In the genomic region with DNA sequence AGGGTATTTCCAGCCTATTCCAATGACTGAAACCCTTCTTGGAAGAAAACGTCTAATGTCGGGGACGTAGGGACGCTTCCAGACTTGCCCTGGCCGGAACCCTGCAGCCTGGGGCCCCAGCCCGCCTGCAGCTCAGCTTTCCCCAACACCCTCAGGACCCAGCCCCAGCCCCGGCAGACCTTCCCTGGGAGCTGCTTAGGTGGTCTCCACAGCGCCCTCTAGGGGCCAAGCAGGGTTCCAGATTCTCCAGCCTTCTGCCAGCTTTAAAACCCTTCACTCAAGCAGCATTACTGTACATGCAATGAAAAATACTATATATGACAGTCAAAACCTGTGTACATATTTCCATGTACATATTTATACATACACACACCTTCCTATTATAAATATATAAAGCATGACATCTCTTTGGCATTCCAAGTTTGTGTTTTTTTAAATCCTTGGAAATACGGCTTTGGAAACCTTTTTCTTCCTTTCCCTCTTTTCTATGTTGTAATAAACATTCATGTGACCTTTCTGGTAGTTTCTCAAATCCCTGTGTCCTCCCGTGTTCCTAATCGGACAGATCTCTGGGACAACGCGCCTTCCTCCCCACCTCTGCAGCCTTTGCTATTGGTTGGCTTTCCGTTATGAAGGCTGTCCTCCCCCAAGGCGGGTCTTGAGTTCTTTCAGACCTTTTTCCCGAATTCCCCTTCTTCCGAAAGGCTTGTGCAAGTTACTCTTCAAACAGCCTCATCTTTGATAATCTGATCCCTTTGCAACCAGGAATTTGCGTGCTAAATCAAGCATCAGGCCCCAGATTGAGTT, we compare ENCODE assay signal across 9 cellular contexts.
DNase-seq lines count a peak whose midpoint lies in the region; ATAC-seq and TF ChIP-seq lines count a peak whose summit lies in the region.
"Had no signal": no experiment of that assay in that cellular context is flagged by ENCODE, and none has a peak within 500 bp of the region (broad histone marks: within the 10 kb centered on the region; RNA-seq: fewer than 3 reads in every experiment).

No MANE protein-coding gene starts in this region.

- H2AK5ac ChIP-seq in trophoblast cell (ENCODE audit: low read length) = no peak overlapping the region

- H3K9me3 ChIP-seq in trophoblast cell (ENCODE audit: insufficient read depth, low read depth, low read length) = peaks cover 2% of the 10 kb centered on the region
- H3K9me3 ChIP-seq in uterus = no peaks in the 10 kb centered on the region

- ATAC-seq in foreskin keratinocyte (peak; percentile 62), GM21717 (IDR thresholded peaks at IDR 0.05; ENCODE audit: unreplicated experiment) (no peak)

- no peak overlapping the region for H2BK120ac ChIP-seq in trophoblast cell (ENCODE audit: insufficient read depth, low read length, poor library complexity)

- no peak overlapping the region for H3K4ac ChIP-seq in trophoblast cell (ENCODE audit: low read depth, low read length)

- no peak overlapping the region for H4K91ac ChIP-seq in trophoblast cell (ENCODE audit: low read depth, low read length)

- WGBS in trophoblast cell (ENCODE audit: extremely low coverage, insufficient coverage, insufficient read length) = no CpG with 5 or more reads among the region's 18 CpGs

- H4K8ac ChIP-seq in trophoblast cell (ENCODE audit: low read depth, low read length) = no peak overlapping the region

- H3K79me1 ChIP-seq in trophoblast cell (ENCODE audit: low read length) = no peaks in the 10 kb centered on the region

- no peaks in the 10 kb centered on the region for H3K4me1 ChIP-seq in foreskin keratinocyte
- H3K4me1 ChIP-seq in trophoblast cell (ENCODE audit: control insufficient read depth in 1 of 2, insufficient read depth in 2 of 2, low read length in 2 of 2) = peaks cover 14 to 19% of the 10 kb centered on the region in 2 experiments
- H3K4me1 ChIP-seq in uterus = peaks cover 0 to 4% of the 10 kb centered on the region in 2 donors

- no peak overlapping the region for H3K27ac ChIP-seq in foreskin keratinocyte
- no peak overlapping the region for H3K27ac ChIP-seq in trophoblast cell (ENCODE audit: low read depth, low read length)
- peak overlapping the region in 1 of 2 donors; percentile 61 for H3K27ac ChIP-seq in uterus
- H3K27ac ChIP-seq: epithelial cell of prostate had no signal

- no peak overlapping the region for H3K18ac ChIP-seq in trophoblast cell (ENCODE audit: low read length)

- POLR2A ChIA-PET in GM10248 (lab: Yijun Ruan, JAX) = interaction anchor here (0.5 kb wide), 1 partner anchor 1798 kb away, joined by 8 read pairs; a partner anchor contains a TSS

- no peaks in the 10 kb centered on the region for H3K79me2 ChIP-seq in trophoblast cell (ENCODE audit: control insufficient read depth, insufficient read depth, low read length, poor library complexity)

- no peak for TF ChIP-seq POLR2A in uterus (IDR thresholded peaks at IDR 0.05)

- H3K36me3 ChIP-seq in trophoblast cell (ENCODE audit: control insufficient read depth in 1 of 2, insufficient read depth in 2 of 2, low read length in 2 of 2) (no peaks in the 10 kb centered on the region), uterus (no peaks in the 10 kb centered on the region)

- H3K14ac ChIP-seq in trophoblast cell (ENCODE audit: low read length) = no peak overlapping the region

- no peak overlapping the region for H4K12ac ChIP-seq in trophoblast cell (ENCODE audit: low read depth, low read length)

- no peak overlapping the region for H3K9ac ChIP-seq in trophoblast cell (ENCODE audit: low read length)

- intact Hi-C loops in uterus (cut with DNase I; ENCODE audit: low total_unique reads) = loop anchor here (10.0 kb wide), 1 partner anchor 64 kb away; a partner anchor contains a TSS

- no peak overlapping the region for H2BK5ac ChIP-seq in trophoblast cell (ENCODE audit: low read depth, low read length, poor library complexity)

- H3K27me3 ChIP-seq in foreskin keratinocyte = peaks cover 6% of the 10 kb centered on the region
- H3K27me3 ChIP-seq in trophoblast cell (ENCODE audit: insufficient read depth, low read length) = no peaks in the 10 kb centered on the region
- no peaks in the 10 kb centered on the region for H3K27me3 ChIP-seq in uterus

- CTCF ChIA-PET in GM10248 (lab: Yijun Ruan, JAX) = interaction anchor here (0.6 to 4.6 kb wide), 35 partner anchors 8 to 483 kb away, joined by 3 to 22 read pairs (median 4); a partner anchor contains a TSS

- no peak overlapping the region for H3K4me2 ChIP-seq in trophoblast cell (ENCODE audit: low read length)

- H3K23ac ChIP-seq in trophoblast cell (ENCODE audit: low read length) = no peak overlapping the region

- TF ChIP-seq CTCF in GM10248 (IDR thresholded peaks at IDR 0.05; ENCODE audit: control extremely low read depth, extremely low read depth, low read depth, missing control alignments) (peak; percentile 87), foreskin keratinocyte (conservative IDR thresholded peaks at IDR 0.05) (peak; percentile 77), uterus (IDR thresholded peaks at IDR 0.05) (peak; percentile 51 to 85 (median 61))

- no peak overlapping the region for H2BK12ac ChIP-seq in trophoblast cell (ENCODE audit: low read length)

- DNase-seq in GM10248 (ENCODE audit: extremely low spot score) (peak; percentile 85), HUDEP-2 (lab: John Stamatoyannopoulos, UW; ENCODE audit: unreplicated experiment in 76 of 76) (peak in 55 of 76 experiments; percentile 3 to 64 (median 25)), RKO (ENCODE audit: low spot score) (peak; percentile 50), foreskin keratinocyte (no peak), trophoblast cell (peak; percentile 62 to 83), uterus (peak; percentile 70 to 79)
- peak; percentile 49 for DNase-seq in activated T-helper 1 cell treated with anti-CD3 and anti-CD28 coated beads, Interleukin-2, amount 50 U/mL, for 16 hours (ENCODE audit: low read depth in 1 of 2, low spot score in 1 of 2)

- no peak overlapping the region for H2AFZ ChIP-seq in trophoblast cell (ENCODE audit: insufficient read depth, low read length, poor library complexity)

- H3K4me3 ChIP-seq in trophoblast cell (ENCODE audit: low read depth, low read length) (no peak overlapping the region), uterus (no peak overlapping the region)

Comparison
In these comparisons a context has a peak if more than half of its experiments do, and no peak if none do; other contexts are left out.
1. DNase-seq: peak in GM10248 (single experiment), HUDEP-2 (55 of 76), RKO (single experiment), activated T-helper 1 cell treated with anti-CD3 and anti-CD28 coated beads, Interleukin-2, amount 50 U/mL, for 16 hours (2 of 2), trophoblast cell (2 of 2) and uterus (2 of 2); none in foreskin keratinocyte (0 of 2).
2. Peak in every context shown above with its lines, with median percentiles within 50 percentile points of each other: CTCF ChIP-seq.